ENCODE assay signal across 24 cellular contexts in genomic region chr7:94781236-94781635, GRCh38.
"Had no signal": no experiment of that assay in that cellular context is flagged by ENCODE, and none has a peak within 500 bp of the region (broad histone marks: within the 10 kb centered on the region; RNA-seq: fewer than 3 reads in every experiment).

No MANE protein-coding gene starts in this region.

- H3K4me2 ChIP-seq: SK-N-SH had no signal

- H3K9me3 ChIP-seq: MG63, SK-N-SH had no signal

- ATAC-seq: Panc1, PC-3 had no signal

- H3K27me3 ChIP-seq: MG63 had no signal

- H3K27ac ChIP-seq: RWPE1 had no signal

- H3K9ac ChIP-seq: SK-N-SH had no signal

- H3K4me3 ChIP-seq: MG63 had no signal

- DNase-seq: IMR-90, Karpas-422, KG1, MG63, NCI-H1092, NCI-H1105 treated with DMSO at 0.1 percent for 48 hours, NCI-H1417 treated with DMSO at 0.1 percent for 48 hours, NCI-H146, NCI-H1694 treated with DMSO at 0.1 percent for 48 hours, NCI-H1930, NCI-H2081, NCI-H2107, NCI-H2171, NCI-H226, NCI-H446, NCI-H510A, NCI-H524 treated with DMSO at 0.1 percent for 48 hours, NCI-H69, NCI-H774, PC-3, SHP77, SK-N-SH had no signal

- H3K36me3 ChIP-seq: MG63 had no signal
